8 cellular contexts compared by ENCODE assay signal in the genomic region with DNA sequence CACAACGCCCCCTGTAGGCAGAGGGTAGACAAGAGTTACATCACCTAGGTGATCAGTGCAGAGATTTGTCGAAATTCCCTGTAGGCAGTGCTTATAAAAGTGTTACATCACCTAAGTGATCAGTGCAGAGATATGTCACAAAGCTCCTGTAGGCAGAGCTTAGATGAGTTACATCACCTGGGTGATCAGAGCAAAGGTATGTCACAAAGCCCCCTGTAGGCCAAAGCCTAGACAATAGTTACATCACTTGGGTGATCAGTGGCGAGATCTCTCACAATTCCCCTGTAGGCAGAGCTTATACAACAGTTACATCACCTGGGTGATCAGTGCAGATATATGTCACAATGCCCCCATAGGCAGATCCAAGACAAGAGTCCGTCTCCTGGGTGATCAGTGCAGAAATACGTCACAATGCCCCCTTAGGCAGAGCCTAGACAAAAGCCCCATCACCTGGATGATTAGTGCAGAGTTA.
A peak's percentile ranks its signal among the peaks of the same experiment; 100 is the strongest.
DNase-seq lines count a peak whose midpoint lies in the region; ATAC-seq, FAIRE-seq and TF ChIP-seq lines count a peak whose summit lies in the region.
"Not testable (repeated sequence)": the region's sequence is repeated elsewhere in the genome, so short reads cannot be mapped to it uniquely, and the experiment has no call there.

No MANE protein-coding gene starts in this region.

- H3K27me3 Mint-ChIP-seq in stimulated activated naive B cell treated with anti-CD40 and anti-IgM and Interleukin-4, amounts not matched to agents 10 μg/mL and 1 μg/mL and 100 μg/mL, for 72 hours, result not testable (repeated sequence)

- H3K36me3 ChIP-seq in PC-3 (ENCODE audit: low read depth, low read length); K562 (ENCODE audit: control insufficient read depth, insufficient read depth, low read length); left lung: not testable (repeated sequence)

- not testable (repeated sequence) for H3K4me1 ChIP-seq in PC-3 (ENCODE audit: insufficient read depth, low read length); K562 (replicated peaks in 1 of 2; ENCODE audit: control insufficient read depth in 2 of 2, insufficient read depth in 2 of 2, low read length in 2 of 2); left lung

- TF ChIP-seq POLR2A in K562 (conservative IDR thresholded peaks at IDR 0.05), result not testable (repeated sequence)

- no CpG with 5 or more reads among the region's 5 CpGs for WGBS in K562 (ENCODE audit: insufficient coverage, low coverage, missing lambda C conversion rate)

- DNase-seq in PC-3; K562 (ENCODE audit: extremely low read depth in 1 of 4, low spot score in 3 of 4); left lung; stimulated activated naive B cell treated with anti-CD40 and anti-IgM and Interleukin-4, amounts not matched to agents 10 μg/mL and 1 μg/mL and 100 μg/mL, for 72 hours: not testable (repeated sequence)

- CTCF ChIA-PET in PC-3 (lab: Charles Lee); K562 (lab: Yijun Ruan, JAX; ENCODE audit: low intra/inter-chr PET ratio): not testable (repeated sequence)

- not testable (repeated sequence) for H3F3A ChIP-seq in PC-3 (ENCODE audit: low read length, unreplicated experiment)

- intact Hi-C loops in PC-3 (cut with micrococcal nuclease); K562 (cut with micrococcal nuclease); left lung (cut with DNase I): not testable (repeated sequence)

- H3K9me3 ChIP-seq in PC-3 (ENCODE audit: low read length); K562 (replicated peaks; ENCODE audit: control insufficient read depth, insufficient read depth, low read depth, low read length); left lung: not testable (repeated sequence)

- H3K4me3 ChIP-seq in PC-3 (ENCODE audit: low read length); K562; left lung: not testable (repeated sequence)

- not testable (repeated sequence) for H3K4me3 Mint-ChIP-seq in stimulated activated naive B cell treated with anti-CD40 and anti-IgM and Interleukin-4, amounts not matched to agents 10 μg/mL and 1 μg/mL and 100 μg/mL, for 72 hours

- not testable (repeated sequence) for TF ChIP-seq EP300 in K562 (IDR thresholded peaks at IDR 0.05; ENCODE audit: low read length)

- not testable (repeated sequence) for H3K4me2 ChIP-seq in PC-3 (ENCODE audit: low read length); K562 (ENCODE audit: insufficient read depth, low read length)

- ATAC-seq in GM18517 (IDR thresholded peaks at IDR 0.05; ENCODE audit: unreplicated experiment) (peak; percentile 9), GM21515 (IDR thresholded peaks at IDR 0.05; ENCODE audit: unreplicated experiment) (peak; percentile 15), HG02678 (IDR thresholded peaks at IDR 0.05; ENCODE audit: unreplicated experiment) (peak; percentile 23), HG03095 (IDR thresholded peaks at IDR 0.05; ENCODE audit: unreplicated experiment) (peak; percentile 25), PC-3 (peak; percentile 19; the same call in 1 of the 2 replicates), K562 (peak; percentile 53), left lung (peak; percentile 41)
- ATAC-seq in stimulated activated naive B cell treated with anti-CD40 and anti-IgM and Interleukin-4, amounts not matched to agents 10 μg/mL and 1 μg/mL and 100 μg/mL, for 72 hours (replicated peaks), result peak; percentile 38 to 41

- POLR2A ChIA-PET in PC-3 (lab: Charles Lee; ENCODE audit: unreplicated experiment); K562 (lab: Yijun Ruan, JAX): not testable (repeated sequence)

- not testable (repeated sequence) for H3K27ac ChIP-seq in PC-3 (ENCODE audit: low read length); K562 (ENCODE audit: extremely low read depth, low read depth, low read length); left lung

- in situ Hi-C loops in K562 (cut with MboI), result not testable (repeated sequence)

- TF ChIP-seq RAD21 in K562 (CRISPR knock-in tag; conservative IDR thresholded peaks at IDR 0.05 in 1 of 2, IDR thresholded peaks at IDR 0.05 in 1 of 2), result not testable (repeated sequence)

- H2AFZ ChIP-seq in PC-3 (ENCODE audit: low read length); K562 (ENCODE audit: low read depth, low read length): not testable (repeated sequence)

- not testable (repeated sequence) for H3K4me1 Mint-ChIP-seq in stimulated activated naive B cell treated with anti-CD40 and anti-IgM and Interleukin-4, amounts not matched to agents 10 μg/mL and 1 μg/mL and 100 μg/mL, for 72 hours

- H3K79me2 ChIP-seq in PC-3 (ENCODE audit: low read length); K562 (ENCODE audit: control insufficient read depth, insufficient read depth, low read length): not testable (repeated sequence)

- H3K9me2 ChIP-seq in PC-3 (replicated peaks; ENCODE audit: low read length), result not testable (repeated sequence)

- not testable (repeated sequence) for H3K9me3 Mint-ChIP-seq in stimulated activated naive B cell treated with anti-CD40 and anti-IgM and Interleukin-4, amounts not matched to agents 10 μg/mL and 1 μg/mL and 100 μg/mL, for 72 hours

- not testable (repeated sequence) for H4K20me1 ChIP-seq in PC-3 (ENCODE audit: low read length); K562 (replicated peaks; ENCODE audit: control insufficient read depth, insufficient read depth, low read length)

- H3K9me1 ChIP-seq in K562 (ENCODE audit: control insufficient read depth, insufficient read depth, low read length), result not testable (repeated sequence)

- not testable (repeated sequence) for H3K9ac ChIP-seq in PC-3 (ENCODE audit: low read length); K562 (ENCODE audit: insufficient read depth in 1 of 2, low read depth in 2 of 2, low read length in 2 of 2)

- not testable (repeated sequence) for TF ChIP-seq CTCF in PC-3 (conservative IDR thresholded peaks at IDR 0.05; ENCODE audit: low read depth, low read length); K562 (IDR thresholded peaks at IDR 0.05 in 2 of 3, conservative IDR thresholded peaks at IDR 0.05 in 1 of 3; ENCODE audit: insufficient read depth in 2 of 3, low read depth in 1 of 3, low read length in 3 of 3); left lung (IDR thresholded peaks at IDR 0.05)

- not testable (repeated sequence) for H3K27ac Mint-ChIP-seq in stimulated activated naive B cell treated with anti-CD40 and anti-IgM and Interleukin-4, amounts not matched to agents 10 μg/mL and 1 μg/mL and 100 μg/mL, for 72 hours

- H3K27me3 ChIP-seq in PC-3 (ENCODE audit: low read length); K562 (ENCODE audit: control insufficient read depth in 2 of 2, insufficient read depth in 2 of 2, low read length in 2 of 2); left lung: not testable (repeated sequence)

- BruUV-seq in PC-3 (replicated peaks; lab: Mats Ljungman, UMichigan); K562 (replicated peaks; lab: Mats Ljungman, UMichigan): not testable (repeated sequence)

- FAIRE-seq in K562 (lab: Jason Lieb, UNC), result not testable (repeated sequence)

- H3K36me3 Mint-ChIP-seq in stimulated activated naive B cell treated with anti-CD40 and anti-IgM and Interleukin-4, amounts not matched to agents 10 μg/mL and 1 μg/mL and 100 μg/mL, for 72 hours, result not testable (repeated sequence)
